In the genomic region with DNA sequence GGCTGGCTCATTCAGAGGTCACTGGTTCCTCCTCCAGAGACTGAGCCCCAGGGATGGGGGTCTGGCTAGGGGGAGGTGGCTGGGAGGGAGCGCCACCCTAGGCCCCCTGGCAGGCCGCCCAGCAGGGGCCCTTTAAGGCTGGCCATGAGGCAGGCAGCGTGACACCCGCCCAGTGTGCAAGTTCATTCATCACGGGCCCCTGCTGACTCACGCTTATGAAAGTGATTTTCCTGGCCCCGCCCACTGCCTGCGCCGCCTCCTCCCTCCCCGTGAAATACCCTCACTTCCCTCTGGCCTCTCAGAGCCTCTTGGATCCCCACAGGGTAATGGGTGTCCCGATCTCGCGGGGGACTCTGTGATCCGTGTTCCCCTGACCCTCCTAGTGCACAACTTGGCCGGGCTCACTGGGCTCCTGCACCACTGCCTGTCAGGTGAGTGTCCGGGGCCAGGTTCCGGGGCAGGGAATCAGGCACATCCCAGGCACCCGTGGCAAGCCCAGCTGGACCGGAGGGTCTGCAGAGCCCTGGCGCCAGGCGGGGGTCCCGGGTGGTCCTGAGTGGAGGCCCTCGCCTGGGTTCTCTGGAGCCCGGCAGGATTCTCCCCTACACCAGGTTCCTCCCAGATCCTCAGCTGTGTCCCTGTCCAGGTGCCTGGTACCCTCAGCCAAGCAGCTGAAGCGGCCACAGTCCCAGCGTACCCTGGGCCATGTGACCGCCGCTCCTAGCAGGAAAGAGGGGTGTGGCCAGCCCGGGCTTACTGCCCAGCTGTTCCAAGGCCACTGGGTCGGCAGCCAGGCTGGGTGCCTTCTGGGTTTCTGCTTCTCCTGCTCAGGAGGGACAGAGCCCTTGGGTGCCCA, we compare ENCODE assay signal across 8 cellular contexts. TPM values are rescaled to one million over a fixed set of nuclear protein-coding genes. Genes with fewer than 3 reads are reported as not detected.
A peak's percentile ranks its signal among the peaks of the same experiment; 100 is the strongest.
DNase-seq lines count a peak whose midpoint lies in the region; ATAC-seq and TF ChIP-seq lines count a peak whose summit lies in the region.

A gene with protein sequence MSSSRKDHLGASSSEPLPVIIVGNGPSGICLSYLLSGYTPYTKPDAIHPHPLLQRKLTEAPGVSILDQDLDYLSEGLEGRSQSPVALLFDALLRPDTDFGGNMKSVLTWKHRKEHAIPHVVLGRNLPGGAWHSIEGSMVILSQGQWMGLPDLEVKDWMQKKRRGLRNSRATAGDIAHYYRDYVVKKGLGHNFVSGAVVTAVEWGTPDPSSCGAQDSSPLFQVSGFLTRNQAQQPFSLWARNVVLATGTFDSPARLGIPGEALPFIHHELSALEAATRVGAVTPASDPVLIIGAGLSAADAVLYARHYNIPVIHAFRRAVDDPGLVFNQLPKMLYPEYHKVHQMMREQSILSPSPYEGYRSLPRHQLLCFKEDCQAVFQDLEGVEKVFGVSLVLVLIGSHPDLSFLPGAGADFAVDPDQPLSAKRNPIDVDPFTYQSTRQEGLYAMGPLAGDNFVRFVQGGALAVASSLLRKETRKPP (plus strand): TSS at position 301 of the 856 bp plus-strand sequence. CDS start 4,432 bp downstream, outside the sequence.

- peak within 1 kb of the TSS; percentile 83 to 94 for H3K9ac ChIP-seq in liver (ENCODE audit: low read depth in 1 of 2, low read length in 2 of 2)

- peaks cover under 1 to 11% (median 2%) of the 10 kb centered on the region in 4 donors for H3K36me3 ChIP-seq in liver (ENCODE audit: control insufficient read depth in 4 of 4, insufficient read depth in 3 of 4, low read depth in 1 of 4, low read length in 3 of 4)

- DNase-seq in AG04450 (ENCODE audit: low read depth, low spot score) (peak; percentile 83), NCI-H510A treated with DMSO at 0.1 percent for 48 hours (lab: John Stamatoyannopoulos, UW) (peak; percentile 57)
- peak; percentile 91 for DNase-seq in activated CD4-positive, alpha-beta T cell treated with anti-CD3 and anti-CD28 coated beads, Interleukin-2, amount 10 ng/mL, durations not matched to agents 24 days and 14 days
- DNase-seq in stimulated activated CD4-positive, alpha-beta T cell treated with anti-CD3 and anti-CD28 coated beads, Interleukin-4, amount 100 ng/mL, for 1 hour: peak; percentile 86

- 2% methylated on average over 30 of the region's 30 CpGs for WGBS in liver

- TF ChIP-seq CTCF in AG04450 (IDR thresholded peaks at IDR 0.05; ENCODE audit: low read depth, low read length) (no peak), liver (IDR thresholded peaks at IDR 0.05; ENCODE audit: low read depth, low read length, missing input control) (no peak)

- CTCF ChIA-PET in AG04450 (lab: Charles Lee): interaction anchor here (0.6 to 10.9 kb wide), 7 partner anchors 26 to 131 kb away, joined by 3 to 171 read pairs (median 4); no protein-coding TSS in a partner anchor

- H3K27me3 Mint-ChIP-seq in activated CD4-positive, alpha-beta T cell treated with anti-CD3 and anti-CD28 coated beads, Interleukin-2, amount 10 ng/mL, durations not matched to agents 24 days and 14 days: peaks cover 8% of the 10 kb centered on the region
- peaks cover 2% of the 10 kb centered on the region for H3K27me3 Mint-ChIP-seq in dendritic cell treated with granulocyte-macrophage colony-stimulating factor and Interleukin-4, amounts not matched to agents 40 ng/mL and 50 ng/mL, for 4 days

- H3K9me3 ChIP-seq in AG04450 (ENCODE audit: control insufficient read depth, insufficient read depth, low read length): no peaks in the 10 kb centered on the region
- no peaks in the 10 kb centered on the region for H3K9me3 ChIP-seq in liver (ENCODE audit: control insufficient read depth in 4 of 4, low read length in 3 of 4)

- no peaks in the 10 kb centered on the region for H3K27me3 ChIP-seq in AG04450 (ENCODE audit: control insufficient read depth, insufficient read depth, low read length)
- no peaks in the 10 kb centered on the region for H3K27me3 ChIP-seq in liver (ENCODE audit: control insufficient read depth in 4 of 4, insufficient read depth in 4 of 4, low read length in 3 of 4)

- H3K4me3 ChIP-seq in AG04450 (ENCODE audit: low read depth, low read length) (peak within 1 kb of the TSS; percentile 75), liver (ENCODE audit: low read depth in 1 of 3, low read length in 3 of 3) (peak within 1 kb of the TSS; percentile 80 to 91 (median 81))

- H3K27ac ChIP-seq in AG04450 (ENCODE audit: low read depth, low read length) (peak within 1 kb of the TSS; percentile 95), liver (ENCODE audit: low read depth in 1 of 2, low read length in 2 of 2) (peak within 1 kb of the TSS; percentile 94 to 95)

- intact Hi-C loops in activated CD4-positive, alpha-beta T cell treated with anti-CD3 and anti-CD28 coated beads, Interleukin-2, amount 10 ng/mL, durations not matched to agents 24 days and 14 days (cut with micrococcal nuclease): loop anchor here (1.0 to 10.0 kb wide), 5 partner anchors 54 to 552 kb away; a partner anchor contains a TSS
- intact Hi-C loops in dendritic cell treated with granulocyte-macrophage colony-stimulating factor and Interleukin-4, amounts not matched to agents 40 ng/mL and 50 ng/mL, for 4 days (cut with micrococcal nuclease): no loop called here

- H3K9me3 Mint-ChIP-seq in activated CD4-positive, alpha-beta T cell treated with anti-CD3 and anti-CD28 coated beads, Interleukin-2, amount 10 ng/mL, durations not matched to agents 24 days and 14 days: no peaks in the 10 kb centered on the region
- no peaks in the 10 kb centered on the region for H3K9me3 Mint-ChIP-seq in dendritic cell treated with granulocyte-macrophage colony-stimulating factor and Interleukin-4, amounts not matched to agents 40 ng/mL and 50 ng/mL, for 4 days

- no peaks in the 10 kb centered on the region for H3K36me3 Mint-ChIP-seq in activated CD4-positive, alpha-beta T cell treated with anti-CD3 and anti-CD28 coated beads, Interleukin-2, amount 10 ng/mL, durations not matched to agents 24 days and 14 days (ENCODE audit: low read depth)
- peaks cover 14% of the 10 kb centered on the region for H3K36me3 Mint-ChIP-seq in dendritic cell treated with granulocyte-macrophage colony-stimulating factor and Interleukin-4, amounts not matched to agents 40 ng/mL and 50 ng/mL, for 4 days (ENCODE audit: low read depth)

- TF ChIP-seq RAD21 in liver (IDR thresholded peaks at IDR 0.05): peak; percentile 26 to 51

- H3K4me3 Mint-ChIP-seq in activated CD4-positive, alpha-beta T cell treated with anti-CD3 and anti-CD28 coated beads, Interleukin-2, amount 10 ng/mL, durations not matched to agents 24 days and 14 days: peak within 1 kb of the TSS; percentile 82
- H3K4me3 Mint-ChIP-seq in dendritic cell treated with granulocyte-macrophage colony-stimulating factor and Interleukin-4, amounts not matched to agents 40 ng/mL and 50 ng/mL, for 4 days: peak within 1 kb of the TSS; percentile 77

- ATAC-seq in GM18907 (IDR thresholded peaks at IDR 0.05; ENCODE audit: unreplicated experiment) (peak; percentile 87), HG03139 (IDR thresholded peaks at IDR 0.05; ENCODE audit: unreplicated experiment) (peak; percentile 76)

- peaks cover 6 to 47% (median 36%) of the 10 kb centered on the region in 4 donors for H3K4me1 ChIP-seq in liver (ENCODE audit: control insufficient read depth in 4 of 4, insufficient read depth in 4 of 4, low read length in 3 of 4)

- peaks cover 14% of the 10 kb centered on the region for H3K4me1 Mint-ChIP-seq in activated CD4-positive, alpha-beta T cell treated with anti-CD3 and anti-CD28 coated beads, Interleukin-2, amount 10 ng/mL, durations not matched to agents 24 days and 14 days
- peaks cover 41% of the 10 kb centered on the region for H3K4me1 Mint-ChIP-seq in dendritic cell treated with granulocyte-macrophage colony-stimulating factor and Interleukin-4, amounts not matched to agents 40 ng/mL and 50 ng/mL, for 4 days (ENCODE audit: low read depth)

- POLR2A ChIA-PET in AG04450 (lab: Yijun Ruan, JAX): interaction anchor here (0.7 to 1.1 kb wide), 2 partner anchors 25 to 38 kb away, joined by 3 read pairs; no protein-coding TSS in a partner anchor

- peak within 1 kb of the TSS; percentile 72 for H3K27ac Mint-ChIP-seq in activated CD4-positive, alpha-beta T cell treated with anti-CD3 and anti-CD28 coated beads, Interleukin-2, amount 10 ng/mL, durations not matched to agents 24 days and 14 days
- peak within 1 kb of the TSS; percentile 89 for H3K27ac Mint-ChIP-seq in dendritic cell treated with granulocyte-macrophage colony-stimulating factor and Interleukin-4, amounts not matched to agents 40 ng/mL and 50 ng/mL, for 4 days

TF ChIP-seq in liver, 16 proteins besides CTCF, POLR2A, EP300 and RAD21 (continues in another document):
- TF ChIP-seq RXRA (IDR thresholded peaks at IDR 0.05) (peak; percentile 59 to 62), FOXA2 (IDR thresholded peaks at IDR 0.05) (no peak), FOXA1 (IDR thresholded peaks at IDR 0.05) (no peak), GABPA (IDR thresholded peaks at IDR 0.05 in 1 of 2, conservative IDR thresholded peaks at IDR 0.05 in 1 of 2) (peak in 1 of 2 donors; percentile 33), YY1 (IDR thresholded peaks at IDR 0.05) (peak; percentile 57), JUND (IDR thresholded peaks at IDR 0.05) (peak; percentile 72 to 77), TAF1 (conservative IDR thresholded peaks at IDR 0.05) (peak; percentile 94), SP1 (IDR thresholded peaks at IDR 0.05) (peak; percentile 54), HNF4G (IDR thresholded peaks at IDR 0.05) (peak; percentile 5)
- TF ChIP-seq, protein P1, sequence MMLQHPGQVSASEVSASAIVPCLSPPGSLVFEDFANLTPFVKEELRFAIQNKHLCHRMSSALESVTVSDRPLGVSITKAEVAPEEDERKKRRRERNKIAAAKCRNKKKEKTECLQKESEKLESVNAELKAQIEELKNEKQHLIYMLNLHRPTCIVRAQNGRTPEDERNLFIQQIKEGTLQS (IDR thresholded peaks at IDR 0.05): peak; percentile 82

RNA-seq across cellular contexts. Expression of the gene that starts here (rescaled TPM):
- polyA plus RNA-seq in AG04450 (2011; rRNA removed) (6.2 and 8.5 TPM in 2 replicates), liver (10 to 100 TPM; 73.6 to 90.4 TPM)
- polyA minus RNA-seq in AG04450 (2011; rRNA and poly(A)+ RNA removed): 5.6 and 8.6 TPM in 2 replicates
- 0.72 and 1.3 TPM in 2 replicates for total RNA-seq in activated CD4-positive, alpha-beta T cell treated with anti-CD3 and anti-CD28 coated beads, Interleukin-2, amount 10 ng/mL, durations not matched to agents 24 days and 14 days
- 10 to 100 TPM in 1 of 2 donors, 1 to 10 TPM in 1; 7.1 to 47.2 TPM for total RNA-seq in liver

Comparison
In these comparisons a context has a peak if more than half of its experiments do, and no peak if none do; other contexts are left out.
1. Peak in every context shown above with its lines: DNase-seq, ATAC-seq, H3K4me3 ChIP-seq and H3K27ac ChIP-seq.